In genomic region chr5:142012792-142013388, GRCh38 we compare ENCODE assay signal across 1 cellular context.
TF ChIP-seq lines count a peak whose summit lies in the region.

TSS of gene GNPDA1 (minus strand) at chr5:142013027. CDS start at chr5:142012035, 992 bp downstream.

TF ChIP-seq in HepG2, 621 proteins besides CTCF, POLR2A, EP300 and RAD21 (continued from another document and continues in another):
- no peak for TF ChIP-seq REPIN1 (CRISPR knock-in tag; IDR thresholded peaks at IDR 0.05; ENCODE audit: borderline replicate concordance, low read depth)
- TF ChIP-seq ZNF784 (CRISPR knock-in tag; IDR thresholded peaks at IDR 0.05; ENCODE audit: borderline replicate concordance), result peak; percentile 26; the same call in 1 of the 2 replicates
- 0 out of 4 replicates have a peak, but pooled peaks of 1 of the 2 experiments have one; percentile 18 for TF ChIP-seq KLF16 (CRISPR knock-in tag; IDR thresholded peaks at IDR 0.05)
- peak; percentile 30; the same call in 1 of the 2 replicates for TF ChIP-seq NCOA2 (CRISPR knock-in tag; IDR thresholded peaks at IDR 0.05)
- TF ChIP-seq ELF3 (CRISPR knock-in tag; IDR thresholded peaks at IDR 0.05), result peak; percentile 38; the same call in 1 of the 2 replicates
- peak; percentile 83 for TF ChIP-seq ZNF687 (CRISPR knock-in tag; IDR thresholded peaks at IDR 0.05)
- TF ChIP-seq ZBTB39 (CRISPR knock-in tag; IDR thresholded peaks at IDR 0.05), result no peak
- TF ChIP-seq ZBTB7B (CRISPR knock-in tag; IDR thresholded peaks at IDR 0.05), result peak; percentile 54; the same call in 1 of the 2 replicates
- peak; percentile 53; the same call in 1 of the 2 replicates for TF ChIP-seq ZNF333 (CRISPR knock-in tag; IDR thresholded peaks at IDR 0.05; ENCODE audit: borderline replicate concordance)
- TF ChIP-seq MAFF (IDR thresholded peaks at IDR 0.05; ENCODE audit: low read depth, low read length), result peak; percentile 15; the same call in 1 of the 2 replicates
- TF ChIP-seq ZNF367 (CRISPR knock-in tag; IDR thresholded peaks at IDR 0.05; ENCODE audit: borderline replicate concordance), result peak; percentile 59; the same call in 1 of the 2 replicates
- peak; percentile 22; the same call in 1 of the 2 replicates for TF ChIP-seq SOX5 (CRISPR knock-in tag; IDR thresholded peaks at IDR 0.05; ENCODE audit: borderline replicate concordance)
- no peak for TF ChIP-seq ZNF354B (CRISPR knock-in tag; IDR thresholded peaks at IDR 0.05)
- 0 out of 2 replicates have a peak, but pooled peaks have one; percentile 11 for TF ChIP-seq SNAPC4 (CRISPR knock-in tag; IDR thresholded peaks at IDR 0.05)
- TF ChIP-seq ZNF292 (CRISPR knock-in tag; IDR thresholded peaks at IDR 0.05; ENCODE audit: borderline replicate concordance, low read depth), result no peak
- no peak for TF ChIP-seq MEIS1 (CRISPR knock-in tag; IDR thresholded peaks at IDR 0.05; ENCODE audit: borderline replicate concordance)
- TF ChIP-seq RERE (CRISPR knock-in tag; IDR thresholded peaks at IDR 0.05; ENCODE audit: low read depth), result no peak
- TF ChIP-seq KLF9 (CRISPR knock-in tag; IDR thresholded peaks at IDR 0.05; ENCODE audit: low read depth), result no peak
- TF ChIP-seq KMT2A (CRISPR knock-in tag; IDR thresholded peaks at IDR 0.05), result 0 out of 2 replicates have a peak, but pooled peaks have one; percentile 42
- TF ChIP-seq SIX4 (CRISPR knock-in tag; IDR thresholded peaks at IDR 0.05), result no peak
- TF ChIP-seq ZNF274 (CRISPR knock-in tag; IDR thresholded peaks at IDR 0.05), result peak; percentile 47; the same call in 1 of the 2 replicates
- 0 out of 2 replicates have a peak, but pooled peaks have one; percentile 31 for TF ChIP-seq NFKB2 (CRISPR knock-in tag; IDR thresholded peaks at IDR 0.05; ENCODE audit: borderline replicate concordance)
- TF ChIP-seq FOXJ3 (CRISPR knock-in tag; IDR thresholded peaks at IDR 0.05; ENCODE audit: borderline replicate concordance), result no peak
- peak; percentile 27; the same call in 1 of the 2 replicates for TF ChIP-seq SALL1 (CRISPR knock-in tag; IDR thresholded peaks at IDR 0.05)
- TF ChIP-seq NRL (CRISPR knock-in tag; IDR thresholded peaks at IDR 0.05; ENCODE audit: borderline replicate concordance), result 0 out of 2 replicates have a peak, but pooled peaks have one; percentile 30
- TF ChIP-seq CREB3 (CRISPR knock-in tag; IDR thresholded peaks at IDR 0.05), result peak; percentile 80; the same call in 1 of the 2 replicates
- no peak for TF ChIP-seq ZNF782 (CRISPR knock-in tag; IDR thresholded peaks at IDR 0.05; ENCODE audit: borderline replicate concordance)
- TF ChIP-seq ZNF232 (CRISPR knock-in tag; IDR thresholded peaks at IDR 0.05; ENCODE audit: borderline replicate concordance), result peak; percentile 63; the same call in 1 of the 2 replicates
- 0 out of 2 replicates have a peak, but pooled peaks have one; percentile 62 for TF ChIP-seq KAT8 (CRISPR knock-in tag; IDR thresholded peaks at IDR 0.05)
- peak; percentile 50; the same call in 1 of the 2 replicates for TF ChIP-seq MLX (CRISPR knock-in tag; IDR thresholded peaks at IDR 0.05)
- no peak for TF ChIP-seq ATF1 (CRISPR knock-in tag; IDR thresholded peaks at IDR 0.05)
- TF ChIP-seq TFDP2 (CRISPR knock-in tag; IDR thresholded peaks at IDR 0.05), result 0 out of 2 replicates have a peak, but pooled peaks have one; percentile 19
- TF ChIP-seq HOXA5 (CRISPR knock-in tag; IDR thresholded peaks at IDR 0.05), result no peak
- TF ChIP-seq FOSL2 (CRISPR knock-in tag; IDR thresholded peaks at IDR 0.05), result peak; percentile 77
- TF ChIP-seq ZFX (CRISPR knock-in tag; IDR thresholded peaks at IDR 0.05; ENCODE audit: low read depth), result peak; percentile 75
- TF ChIP-seq REL (CRISPR knock-in tag; conservative IDR thresholded peaks at IDR 0.05), result no peak
- no peak for TF ChIP-seq TSC22D2 (CRISPR knock-in tag; IDR thresholded peaks at IDR 0.05; ENCODE audit: borderline replicate concordance)
- TF ChIP-seq KAT2B (IDR thresholded peaks at IDR 0.05; ENCODE audit: borderline replicate concordance, low read depth, low read length), result no peak
